Comparison of ENCODE assay signal across 9 cellular contexts in the genomic region with DNA sequence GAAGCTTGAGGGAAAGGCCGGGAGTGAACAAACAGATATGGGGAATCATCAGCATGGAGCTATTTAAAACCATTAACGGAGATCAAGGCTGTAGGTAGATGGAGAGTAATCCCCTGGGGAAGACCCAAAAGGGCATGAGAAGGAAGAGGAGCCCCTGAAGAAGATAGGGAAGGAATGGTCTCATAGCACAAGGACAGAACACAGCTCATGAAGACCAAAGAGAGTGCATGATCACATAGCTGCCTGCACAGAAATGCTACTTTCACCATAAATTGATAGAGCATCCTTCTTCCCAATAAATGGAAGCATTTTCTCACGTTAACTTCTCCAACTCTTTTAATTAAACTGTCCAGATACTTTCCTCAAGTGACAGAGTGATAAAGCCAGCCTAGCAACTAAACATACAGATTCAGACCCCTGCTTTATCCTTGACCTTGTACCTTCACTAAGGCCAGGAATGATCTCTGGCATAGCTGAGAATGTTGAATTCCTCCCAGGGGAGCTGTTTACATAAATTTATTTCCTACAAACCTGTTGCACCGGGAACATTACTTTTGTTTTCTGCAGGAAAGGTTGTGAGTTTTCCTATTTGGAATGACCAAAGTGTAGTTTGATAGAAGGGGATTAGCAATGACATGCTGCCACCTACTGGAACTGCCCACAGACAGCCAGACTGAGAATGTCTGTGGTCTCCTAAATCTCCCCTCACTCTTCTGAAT.
DNase-seq lines count a peak whose midpoint lies in the region; ATAC-seq and TF ChIP-seq lines count a peak whose summit lies in the region.
"Had no signal": no experiment of that assay in that cellular context is flagged by ENCODE, and none has a peak within 500 bp of the region (broad histone marks: within the 10 kb centered on the region; RNA-seq: fewer than 3 reads in every experiment).

No MANE protein-coding gene starts in this region.

- H3K4me1 Mint-ChIP-seq in stimulated activated naive CD8-positive, alpha-beta T cell treated with anti-CD3 and anti-CD28 coated beads, Interleukin-15, amount 100 ng/mL, for 72 hours, result no peaks in the 10 kb centered on the region

- no peaks in the 10 kb centered on the region for H3K9me3 Mint-ChIP-seq in stimulated activated naive CD8-positive, alpha-beta T cell treated with anti-CD3 and anti-CD28 coated beads, Interleukin-15, amount 100 ng/mL, for 72 hours

- TF ChIP-seq CTCF in dorsolateral prefrontal cortex (IDR thresholded peaks at IDR 0.05 in 54 of 56, conservative IDR thresholded peaks at IDR 0.05 in 2 of 56; ENCODE audit: low read depth in 1 of 56, partially characterized antibody in 56 of 56), result peak; percentile 44 to 92 (median 76)

- intact Hi-C loops in dorsolateral prefrontal cortex (cut with DNase I), result loop anchor here in 1 of 2 donors (10.0 kb wide), 2 partner anchors 338 to 582 kb away; no protein-coding TSS in a partner anchor

- H3K27ac Mint-ChIP-seq in stimulated activated naive CD8-positive, alpha-beta T cell treated with anti-CD3 and anti-CD28 coated beads, Interleukin-15, amount 100 ng/mL, for 72 hours, result no peak overlapping the region
- H3K27ac Mint-ChIP-seq: activated naive CD8-positive, alpha-beta T cell had no signal

- no peak overlapping the region for H3K27ac ChIP-seq in dorsolateral prefrontal cortex

- peak; percentile 6 for DNase-seq in stimulated activated naive CD8-positive, alpha-beta T cell treated with anti-CD3 and anti-CD28 coated beads, Interleukin-15, Interleukin-2, amounts not matched to agents 100 U/mL and 50 U/mL, for 24 hours
- DNase-seq in stimulated activated naive CD8-positive, alpha-beta T cell treated with anti-CD3 and anti-CD28 coated beads, Interleukin-15, amount 100 ng/mL, for 72 hours, result no peak
- DNase-seq in NCI-H748 (lab: John Stamatoyannopoulos, UW; ENCODE audit: unreplicated experiment), result peak; percentile 65
- DNase-seq in dorsolateral prefrontal cortex, result peak in 5 of 10 donors; percentile 25 to 55 (median 36)
- peak; percentile 24 for DNase-seq in mucosa of gallbladder (ENCODE audit: low spot score)

- no peak for ATAC-seq in stimulated activated naive CD8-positive, alpha-beta T cell treated with anti-CD3 and anti-CD28 coated beads, Interleukin-15, Interleukin-2, amounts not matched to agents 100 U/mL and 50 U/mL, for 24 hours
- ATAC-seq in stimulated activated naive CD8-positive, alpha-beta T cell treated with anti-CD3 and anti-CD28 coated beads, Interleukin-15, amount 100 ng/mL, for 72 hours, result no peak
- ATAC-seq in HG02840 (IDR thresholded peaks at IDR 0.05; ENCODE audit: low FRiP score, unreplicated experiment), result no peak
- no peak for ATAC-seq in HG02885 (IDR thresholded peaks at IDR 0.05; ENCODE audit: poor library complexity, unreplicated experiment)
- ATAC-seq in GM18520 (IDR thresholded peaks at IDR 0.05; ENCODE audit: unreplicated experiment), result no peak

- no peak overlapping the region for H3K4me3 Mint-ChIP-seq in stimulated activated naive CD8-positive, alpha-beta T cell treated with anti-CD3 and anti-CD28 coated beads, Interleukin-15, amount 100 ng/mL, for 72 hours
- H3K4me3 Mint-ChIP-seq: activated naive CD8-positive, alpha-beta T cell had no signal

- no peak overlapping the region for H3K4me3 ChIP-seq in dorsolateral prefrontal cortex

- H3K27me3 ChIP-seq in dorsolateral prefrontal cortex, result no peaks in the 10 kb centered on the region

- H3K27me3 Mint-ChIP-seq in stimulated activated naive CD8-positive, alpha-beta T cell treated with anti-CD3 and anti-CD28 coated beads, Interleukin-15, amount 100 ng/mL, for 72 hours, result no peaks in the 10 kb centered on the region
- H3K27me3 Mint-ChIP-seq: activated naive CD8-positive, alpha-beta T cell had no signal

Comparison
In these comparisons a context has a peak if more than half of its experiments do, and no peak if none do; other contexts are left out.
1. DNase-seq: peak in stimulated activated naive CD8-positive, alpha-beta T cell treated with anti-CD3 and anti-CD28 coated beads, Interleukin-15, Interleukin-2, amounts not matched to agents 100 U/mL and 50 U/mL, for 24 hours (single experiment), NCI-H748 (single experiment) and mucosa of gallbladder (single experiment); none in stimulated activated naive CD8-positive, alpha-beta T cell treated with anti-CD3 and anti-CD28 coated beads, Interleukin-15, amount 100 ng/mL, for 72 hours (0 of 2).